ENCODE assay signal across 1 cellular context in genomic region chr1:43549921-43550597, GRCh38.
TF ChIP-seq lines count a peak whose summit lies in the region.

No MANE protein-coding gene starts in this region.

TF ChIP-seq in WTC11, 78 proteins besides CTCF, POLR2A, EP300 and RAD21 (continued from another document):
- TF ChIP-seq ZSCAN18 (CRISPR knock-in tag; IDR thresholded peaks at IDR 0.05) = no peak
